ENCODE assay signal across 17 cellular contexts in the genomic region with DNA sequence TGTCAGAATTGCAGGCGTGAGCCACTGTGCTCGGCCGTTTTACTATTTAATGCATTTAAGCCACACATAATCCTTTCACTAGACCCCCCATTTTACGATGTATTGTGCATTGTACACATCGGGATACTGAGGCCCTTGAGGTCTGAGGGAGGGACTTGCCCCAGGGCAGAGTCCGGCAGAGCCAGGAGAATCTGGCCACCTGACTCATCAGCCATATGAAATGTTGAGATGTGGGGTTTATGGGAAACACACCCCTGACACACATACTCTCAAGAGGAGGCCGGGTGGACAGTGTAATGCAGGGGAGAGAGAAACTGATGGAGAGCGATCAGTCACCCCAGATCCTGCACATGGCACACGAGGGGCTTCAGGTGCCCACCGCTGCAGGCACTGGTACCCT.
A peak's percentile ranks its signal among the peaks of the same experiment; 100 is the strongest.
DNase-seq lines count a peak whose midpoint lies in the region; ATAC-seq, FAIRE-seq and TF ChIP-seq lines count a peak whose summit lies in the region.
"Had no signal": no experiment of that assay in that cellular context is flagged by ENCODE, and none has a peak within 500 bp of the region (broad histone marks: within the 10 kb centered on the region; RNA-seq: fewer than 3 reads in every experiment).

No MANE protein-coding gene starts in this region.

- DNase-seq in left ventricle myocardium inferior (peak; percentile 0), Right ventricle myocardium inferior (ENCODE audit: missing footprints) (no peak), adipocyte (ENCODE audit: low read depth) (peak; percentile 9), kidney (peak; percentile 10), T-helper 9 cell (no peak), SIG-M5 (lab: John Stamatoyannopoulos, UW) (no peak)
- DNase-seq: CD8-positive, alpha-beta T cell; COR-L47; DMS153; DMS79 treated with DMSO at 0.1 percent for 48 hours; GF-D8 had no signal

- H3K9me3 ChIP-seq in left ventricle myocardium inferior (replicated peaks) (no peaks in the 10 kb centered on the region), adipocyte (ENCODE audit: control insufficient read depth, low read length) (no peaks in the 10 kb centered on the region), kidney (ENCODE audit: control insufficient read depth in 1 of 2, low read length in 2 of 2) (no peaks in the 10 kb centered on the region)

- H3K4me3 ChIP-seq in left ventricle myocardium inferior (no peak overlapping the region), adipocyte (ENCODE audit: low read length) (no peak overlapping the region), kidney (ENCODE audit: low read length in 2 of 2) (no peak overlapping the region)

- no peak for FAIRE-seq in kidney (lab: Jason Lieb, UNC)
- FAIRE-seq: D721Med, H54 had no signal

- TF ChIP-seq CTCF in left ventricle myocardium inferior (IDR thresholded peaks at IDR 0.05; ENCODE audit: borderline replicate concordance) (no peak), kidney (IDR thresholded peaks at IDR 0.05; ENCODE audit: borderline replicate concordance, extremely low read depth, insufficient read depth) (no peak)

- H3K9ac ChIP-seq in adipocyte (ENCODE audit: low read length) (no peak overlapping the region), kidney (ENCODE audit: low read length in 2 of 2) (no peak overlapping the region)

- H3K36me3 ChIP-seq in left ventricle myocardium inferior (no peaks in the 10 kb centered on the region), adipocyte (ENCODE audit: control insufficient read depth, insufficient read depth, low read length, severe bottlenecking) (no peaks in the 10 kb centered on the region), kidney (ENCODE audit: control insufficient read depth in 1 of 2, insufficient read depth in 2 of 2, low read length in 2 of 2) (no peaks in the 10 kb centered on the region)

- H3K27me3 ChIP-seq in left ventricle myocardium inferior (ENCODE audit: low read depth) (peaks cover 1% of the 10 kb centered on the region), adipocyte (replicated peaks; ENCODE audit: control insufficient read depth, insufficient read depth, low read length) (no peaks in the 10 kb centered on the region)

- H3K4me1 ChIP-seq in left ventricle myocardium inferior (peaks cover 25% of the 10 kb centered on the region), adipocyte (ENCODE audit: control insufficient read depth, insufficient read depth, low read length) (peaks cover 16% of the 10 kb centered on the region), kidney (ENCODE audit: control insufficient read depth in 1 of 2, insufficient read depth in 1 of 2, low read depth in 1 of 2, low read length in 2 of 2) (no peaks in the 10 kb centered on the region)

- H3K27ac ChIP-seq in left ventricle myocardium inferior (replicated peaks) (no peak overlapping the region), kidney (ENCODE audit: low read depth in 2 of 2, low read length in 2 of 2) (no peak overlapping the region)
- H3K27ac ChIP-seq: 22Rv1, HL-60 had no signal

- intact Hi-C loops in left ventricle myocardium inferior (cut with micrococcal nuclease) (no loop called here), Right ventricle myocardium inferior (cut with DNase I) (no loop called here), kidney (cut with DNase I) (no loop called here)

- ATAC-seq in Right ventricle myocardium inferior: no peak
- no peak for ATAC-seq in GM19395 (IDR thresholded peaks at IDR 0.05; ENCODE audit: unreplicated experiment)
- ATAC-seq: CD8-positive, alpha-beta T cell; HCT116 had no signal

Comparison
In these comparisons a context has a peak if more than half of its experiments do, and no peak if none do; other contexts are left out.
1. DNase-seq: peak in left ventricle myocardium inferior (single experiment), adipocyte (single experiment) and kidney (single experiment); none in Right ventricle myocardium inferior (single experiment), T-helper 9 cell (single experiment) and SIG-M5 (single experiment).